ENCODE assay signal across 8 cellular contexts in the genomic region with DNA sequence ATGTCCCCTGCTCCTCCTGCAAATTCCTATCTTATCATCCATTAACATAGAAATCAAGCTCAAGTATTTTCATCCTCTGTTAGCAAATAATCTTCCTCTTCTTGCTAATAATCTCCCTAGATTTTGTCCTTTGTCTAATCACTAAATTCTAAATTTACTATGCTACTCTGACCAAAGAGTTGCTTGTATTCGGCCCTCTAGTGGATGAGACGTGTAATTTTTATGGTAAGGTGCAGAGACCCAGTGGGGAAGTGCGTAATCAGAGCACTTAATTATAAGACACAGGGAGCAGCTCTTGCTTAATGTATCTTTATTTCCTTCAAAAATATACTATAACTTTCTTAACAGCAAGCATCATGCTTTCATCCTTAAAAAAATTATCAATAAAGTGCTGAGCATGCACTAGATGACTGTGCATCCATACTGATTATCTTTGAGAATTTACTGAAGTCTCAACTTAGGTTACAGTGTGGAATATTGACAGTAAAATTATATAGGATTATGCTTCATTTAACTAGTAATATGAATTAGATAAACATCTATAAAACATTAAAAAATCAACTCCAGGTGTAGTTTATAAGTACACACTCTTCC.
DNase-seq lines count a peak whose midpoint lies in the region; ATAC-seq, FAIRE-seq and TF ChIP-seq lines count a peak whose summit lies in the region.

No MANE protein-coding gene starts in this region.

- peak; percentile 73 for FAIRE-seq in GM19239 (lab: Jason Lieb, UNC)

- H4K20me1 ChIP-seq in DND-41 (ENCODE audit: insufficient read depth, low read length), result no peaks in the 10 kb centered on the region

- no peaks in the 10 kb centered on the region for H3K79me2 ChIP-seq in DND-41 (ENCODE audit: insufficient read depth, low read length)

- 10 to 13% methylated on average over 3 of the region's 3 CpGs for WGBS in lung, 2 donors
- 6 to 11% methylated on average over 3 of the region's 3 CpGs for WGBS in lower leg skin, 2 donors

- H3K9ac ChIP-seq in DND-41 (ENCODE audit: low read depth, low read length) (no peak overlapping the region), NT2/D1 (ENCODE audit: insufficient read length, low read depth) (no peak overlapping the region)

- H3K36me3 ChIP-seq in DND-41 (ENCODE audit: insufficient read depth, low read length), result no peaks in the 10 kb centered on the region
- no peaks in the 10 kb centered on the region for H3K36me3 ChIP-seq in NT2/D1 (ENCODE audit: insufficient read depth, insufficient read length, low read length)
- H3K36me3 ChIP-seq in lung (ENCODE audit: control insufficient read depth in 2 of 2, insufficient read depth in 2 of 2, low read length in 2 of 2), result no peaks in the 10 kb centered on the region

- no peak for DNase-seq in DND-41
- DNase-seq in GM19239 (ENCODE audit: insufficient read length, low spot score), result peak; percentile 32
- DNase-seq in NT2/D1 (ENCODE audit: low read depth, low spot score), result peak; percentile 8
- peak; percentile 66 for DNase-seq in choroid plexus epithelial cell (ENCODE audit: low read depth)
- no peak for DNase-seq in lung (ENCODE audit: low spot score)
- no peak for DNase-seq in NK-92 (lab: John Stamatoyannopoulos, UW; ENCODE audit: unreplicated experiment)
- no peak for DNase-seq in lower leg skin (ENCODE audit: low spot score in 2 of 2)

- H3K4me2 ChIP-seq in DND-41 (ENCODE audit: insufficient read depth, low read length), result no peak overlapping the region

- TF ChIP-seq POLR2A in lower leg skin (IDR thresholded peaks at IDR 0.05), result no peak

- H3K9me3 ChIP-seq in DND-41 (ENCODE audit: insufficient read depth, low read length, severe bottlenecking) (no peaks in the 10 kb centered on the region), NT2/D1 (ENCODE audit: insufficient read depth, low read length) (no peaks in the 10 kb centered on the region), lung (ENCODE audit: control insufficient read depth in 2 of 2, insufficient read depth in 1 of 2, low read length in 1 of 2) (no peaks in the 10 kb centered on the region)

- intact Hi-C loops in lower leg skin (cut with DNase I; ENCODE audit: low total_unique reads), result no loop called here

- no peaks in the 10 kb centered on the region for H3K27me3 ChIP-seq in DND-41 (ENCODE audit: insufficient read depth, low read length, poor library complexity)
- no peaks in the 10 kb centered on the region for H3K27me3 ChIP-seq in NT2/D1 (ENCODE audit: insufficient read depth, insufficient read length)
- no peaks in the 10 kb centered on the region for H3K27me3 ChIP-seq in lung (ENCODE audit: control insufficient read depth, insufficient read depth)

- H3K27ac ChIP-seq in DND-41 (ENCODE audit: low read length), result no peak overlapping the region
- no peak overlapping the region for H3K27ac ChIP-seq in lung (ENCODE audit: low read depth in 1 of 2, low read length in 1 of 2)

- H3K4me3 ChIP-seq in DND-41 (ENCODE audit: low read depth in 1 of 2, low read length in 2 of 2) (no peak overlapping the region), NT2/D1 (ENCODE audit: insufficient read length, low read depth) (no peak overlapping the region), choroid plexus epithelial cell (ENCODE audit: low read depth, low read length) (no peak overlapping the region), lung (no peak overlapping the region), lower leg skin (ENCODE audit: low read depth, poor library complexity, severe bottlenecking) (no peak overlapping the region)

- no peaks in the 10 kb centered on the region for H3K4me1 ChIP-seq in DND-41 (ENCODE audit: insufficient read depth, low read length)
- no peaks in the 10 kb centered on the region for H3K4me1 ChIP-seq in NT2/D1 (ENCODE audit: insufficient read depth, insufficient read length)
- H3K4me1 ChIP-seq in lung (ENCODE audit: control insufficient read depth in 2 of 2, insufficient read depth in 2 of 2, low read length in 2 of 2), result peaks cover 0 to 6% of the 10 kb centered on the region in 2 donors

- TF ChIP-seq CTCF in DND-41 (IDR thresholded peaks at IDR 0.05; ENCODE audit: borderline replicate concordance, extremely low read depth, low read length, poor library complexity, severe bottlenecking) (peak; percentile 75), choroid plexus epithelial cell (conservative IDR thresholded peaks at IDR 0.05; ENCODE audit: low read depth, low read length) (peak; percentile 77), lung (IDR thresholded peaks at IDR 0.05; ENCODE audit: control extremely low read depth, extremely low read depth) (peak; percentile 26), lower leg skin (IDR thresholded peaks at IDR 0.05) (peak in 1 of 3 donors; percentile 42)

- ATAC-seq in DND-41 (ENCODE audit: insufficient read depth, low read depth) (peak; percentile 90), HG03139 (IDR thresholded peaks at IDR 0.05; ENCODE audit: unreplicated experiment) (peak; percentile 78), lung (ENCODE audit: insufficient read depth, low FRiP score) (no peak)

- H2AFZ ChIP-seq in DND-41 (ENCODE audit: low read depth, low read length), result no peak overlapping the region

Comparison
In these comparisons a context has a peak if more than half of its experiments do, and no peak if none do; other contexts are left out.
1. DNase-seq: peak in GM19239 (single experiment), NT2/D1 (single experiment) and choroid plexus epithelial cell (single experiment); none in DND-41 (single experiment), lung (single experiment), NK-92 (single experiment) and lower leg skin (0 of 2).